In genomic region chr18:76618721-76619120, GRCh38 we compare ENCODE assay signal across 1 cellular context.
TF ChIP-seq lines count a peak whose summit lies in the region.

No MANE protein-coding gene starts in this region.

TF ChIP-seq in SK-N-SH, 30 proteins besides CTCF, POLR2A, EP300 and RAD21 (continued from another document):
- TF ChIP-seq ZBTB33 (IDR thresholded peaks at IDR 0.05; ENCODE audit: borderline replicate concordance, low read depth) (no peak), PBX3 (IDR thresholded peaks at IDR 0.05) (no peak), ELF1 (IDR thresholded peaks at IDR 0.05) (no peak), REST (IDR thresholded peaks at IDR 0.05; ENCODE audit: low read depth, low read length) (no peak)
